ENCODE assay signal across 8 cellular contexts in genomic region chr18:79068299-79068945, GRCh38. TPM values are rescaled to one million over a fixed set of nuclear protein-coding genes. Genes with fewer than 3 reads are reported as not detected.
A peak's percentile ranks its signal among the peaks of the same experiment; 100 is the strongest.
DNase-seq lines count a peak whose midpoint lies in the region; ATAC-seq lines count a peak whose summit lies in the region.

No MANE protein-coding gene starts in this region.

- H3K27ac Mint-ChIP-seq in IgD-negative memory B cell: peak overlapping the region; percentile 96 to 98 (median 97)
- H3K27ac Mint-ChIP-seq in activated naive CD8-positive, alpha-beta T cell treated with anti-CD3 and anti-CD28 coated beads for 36 hours: peak overlapping the region; percentile 98

- peak overlapping the region; percentile 87 to 94 (median 92) for H3K4me3 Mint-ChIP-seq in IgD-negative memory B cell
- peak overlapping the region; percentile 91 for H3K4me3 Mint-ChIP-seq in activated naive CD8-positive, alpha-beta T cell treated with anti-CD3 and anti-CD28 coated beads for 36 hours

- H3K4me1 ChIP-seq in iPS-18a (ENCODE audit: control insufficient read depth, low read depth, low read length): peaks cover 9% of the 10 kb centered on the region

- no peaks in the 10 kb centered on the region for H3K36me3 ChIP-seq in iPS-18a (ENCODE audit: control insufficient read depth, low read depth, low read length)

- peak overlapping the region; percentile 98 for H3K4me3 ChIP-seq in iPS-18a (ENCODE audit: low read length)

- DNase-seq in stimulated activated CD4-positive, alpha-beta T cell treated with anti-CD3 and anti-CD28 coated beads, Interleukin-12 subunit alpha, Interleukin-12 subunit beta, amount 100 ng/mL, for 24 hours (ENCODE audit: low read depth in 2 of 2): peak; percentile 16 to 24
- no peak for DNase-seq in stimulated activated CD4-positive, alpha-beta T cell treated with anti-CD3 and anti-CD28 coated beads, Interleukin-2, amount 100 ng/mL, for 48 hours
- DNase-seq in activated naive CD8-positive, alpha-beta T cell treated with anti-CD3 and anti-CD28 coated beads for 36 hours: peak; percentile 34
- peak; percentile 30 for DNase-seq in stimulated activated CD4-positive, alpha-beta T cell treated with anti-CD3 and anti-CD28 coated beads, Interleukin-4, amount 100 ng/mL, for 1 hour
- no peak for DNase-seq in NCI-H1436 treated with DMSO at 0.1 percent for 48 hours (lab: John Stamatoyannopoulos, UW)

- H3K4me1 Mint-ChIP-seq in IgD-negative memory B cell: peaks cover 10 to 30% (median 28%) of the 10 kb centered on the region in 3 donors
- H3K4me1 Mint-ChIP-seq in activated naive CD8-positive, alpha-beta T cell treated with anti-CD3 and anti-CD28 coated beads for 36 hours: peaks cover 15% of the 10 kb centered on the region

- H3K27ac ChIP-seq in iPS-18a (ENCODE audit: low read length): no peak overlapping the region

- no peak for ATAC-seq in GM21825 (IDR thresholded peaks at IDR 0.05; ENCODE audit: unreplicated experiment)

- peaks cover 5% of the 10 kb centered on the region for H3K9me3 ChIP-seq in iPS-18a (ENCODE audit: control insufficient read depth, low read depth, low read length)

- peaks cover 3% of the 10 kb centered on the region for H3K36me3 Mint-ChIP-seq in IgD-negative memory B cell
- peaks cover 39% of the 10 kb centered on the region for H3K36me3 Mint-ChIP-seq in activated naive CD8-positive, alpha-beta T cell treated with anti-CD3 and anti-CD28 coated beads for 36 hours

- H3K27me3 ChIP-seq in iPS-18a (ENCODE audit: control insufficient read depth, insufficient read depth, low read length): peaks cover 5% of the 10 kb centered on the region

- H3K27me3 Mint-ChIP-seq in IgD-negative memory B cell: no peaks in the 10 kb centered on the region
- H3K27me3 Mint-ChIP-seq in activated naive CD8-positive, alpha-beta T cell treated with anti-CD3 and anti-CD28 coated beads for 36 hours: no peaks in the 10 kb centered on the region

- H3K9me3 Mint-ChIP-seq in IgD-negative memory B cell: peaks cover 0 to 21% (median 12%) of the 10 kb centered on the region in 3 donors
- peaks cover 22% of the 10 kb centered on the region for H3K9me3 Mint-ChIP-seq in activated naive CD8-positive, alpha-beta T cell treated with anti-CD3 and anti-CD28 coated beads for 36 hours

- H3K9ac ChIP-seq in iPS-18a (ENCODE audit: low read length): no peak overlapping the region

RNA-seq across cellular contexts. Expression of gene ATP9B, which starts 0.8 kb away (rescaled TPM):
- polyA plus RNA-seq in IgD-negative memory B cell: 17.6 TPM
- total RNA-seq in activated naive CD8-positive, alpha-beta T cell treated with anti-CD3 and anti-CD28 coated beads for 36 hours: 10 to 100 TPM; 16.0 to 16.4 TPM

Comparison
In these comparisons a context has a peak if more than half of its experiments do, and no peak if none do; other contexts are left out.
1. DNase-seq: peak in stimulated activated CD4-positive, alpha-beta T cell treated with anti-CD3 and anti-CD28 coated beads, Interleukin-12 subunit alpha, Interleukin-12 subunit beta, amount 100 ng/mL, for 24 hours (2 of 2), activated naive CD8-positive, alpha-beta T cell treated with anti-CD3 and anti-CD28 coated beads for 36 hours (single experiment) and stimulated activated CD4-positive, alpha-beta T cell treated with anti-CD3 and anti-CD28 coated beads, Interleukin-4, amount 100 ng/mL, for 1 hour (single experiment); none in stimulated activated CD4-positive, alpha-beta T cell treated with anti-CD3 and anti-CD28 coated beads, Interleukin-2, amount 100 ng/mL, for 48 hours (0 of 2) and NCI-H1436 treated with DMSO at 0.1 percent for 48 hours (single experiment).